24 cellular contexts compared by ENCODE assay signal in the genomic region with DNA sequence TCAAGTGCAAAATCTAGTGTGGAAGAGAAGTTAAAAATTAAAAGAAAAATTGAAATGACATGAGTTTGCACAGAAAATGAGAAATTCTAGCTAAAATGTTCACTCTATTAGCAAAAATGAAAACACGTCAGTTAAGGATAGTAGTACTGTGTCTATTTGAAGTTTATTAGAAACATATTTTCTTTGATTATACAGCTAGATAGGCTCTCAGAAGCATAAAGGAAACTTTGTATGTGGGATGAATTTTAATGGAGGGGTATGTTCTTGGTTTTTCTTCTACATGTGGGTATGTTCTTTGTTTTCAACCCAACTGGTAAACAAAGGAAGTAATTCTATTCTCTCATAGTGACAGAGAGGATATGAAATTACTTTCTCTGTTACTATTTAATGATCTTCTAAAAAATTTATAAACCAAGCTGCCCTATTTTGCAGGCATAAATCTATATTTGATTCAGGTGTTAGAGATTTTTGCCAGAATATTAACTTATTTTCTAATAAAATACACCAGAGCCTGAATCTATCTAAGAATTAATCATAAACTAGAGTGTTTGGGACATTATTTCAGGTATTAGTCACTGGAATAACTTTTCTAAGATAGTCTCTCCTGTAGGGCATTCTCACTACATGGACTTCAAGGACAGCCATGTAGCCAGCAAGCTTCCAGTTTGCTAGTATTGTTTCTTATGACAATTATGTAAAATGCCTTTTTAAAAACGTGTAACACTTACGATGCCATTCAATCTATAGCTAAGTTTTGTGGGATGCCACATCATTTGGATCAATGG. TPM values are rescaled to one million over a fixed set of nuclear protein-coding genes. Genes with fewer than 3 reads are reported as not detected.
A peak's percentile ranks its signal among the peaks of the same experiment; 100 is the strongest.
DNase-seq lines count a peak whose midpoint lies in the region; TF ChIP-seq lines count a peak whose summit lies in the region.
"Had no signal": no experiment of that assay in that cellular context is flagged by ENCODE, and none has a peak within 500 bp of the region (broad histone marks: within the 10 kb centered on the region; RNA-seq: fewer than 3 reads in every experiment).

No MANE protein-coding gene starts in this region.

- peaks cover 52% of the 10 kb centered on the region for H3K4me1 Mint-ChIP-seq in MCF 10A (ENCODE audit: insufficient read depth, unreplicated experiment)
- H3K4me1 Mint-ChIP-seq: activated CD4-positive, alpha-beta memory T cell treated with anti-CD3 and anti-CD28 coated beads, Interleukin-2, amount 10 ng/mL, durations not matched to agents 7 days and 5 days had no signal

- BruUV-seq in MCF 10A (replicated peaks; lab: Mats Ljungman, UMichigan), result no TSS peak

- 53 to 66% methylated on average over 3 of the region's 3 CpGs for WGBS in tibial nerve, 2 donors

- no peak for TF ChIP-seq EP300 in tibial nerve (IDR thresholded peaks at IDR 0.05)

- no peaks in the 10 kb centered on the region for H3K9me3 Mint-ChIP-seq in MCF 10A (ENCODE audit: unreplicated experiment)
- H3K9me3 Mint-ChIP-seq: activated CD4-positive, alpha-beta memory T cell treated with anti-CD3 and anti-CD28 coated beads, Interleukin-2, amount 10 ng/mL, durations not matched to agents 7 days and 5 days; activated T-cell treated with anti-CD3 and anti-CD28 coated beads, Interleukin-2, amount 50 U/mL, for 4 hours; CD4-positive, alpha-beta T cell had no signal

- CTCF ChIA-PET in MCF 10A (lab: Yijun Ruan, JAX), result interaction anchor here (0.8 to 9.2 kb wide), 6 partner anchors 9 to 66 kb away, joined by 3 to 255 read pairs (median 3); partner anchors contain the start of gene GPSM2

- in situ Hi-C loops in astrocyte of the spinal cord (cut with HindIII; ENCODE audit: low sequenced_read_pairs), result no loop called here
- in situ Hi-C loops in GM13977 (cut with MboI; ENCODE audit: low pct_unique_long_range_greater_than_20kb, low sequenced_read_pairs, unreplicated experiment), result no loop called here

- H3K27me3 ChIP-seq in breast epithelium, result no peaks in the 10 kb centered on the region
- H3K27me3 ChIP-seq in tibial nerve, result no peaks in the 10 kb centered on the region
- H3K27me3 ChIP-seq: hepatocyte, neutrophil had no signal

- TF ChIP-seq CTCF in MCF 10A (IDR thresholded peaks at IDR 0.05; ENCODE audit: unreplicated experiment) (no peak), breast epithelium (IDR thresholded peaks at IDR 0.05) (no peak), astrocyte of the spinal cord (IDR thresholded peaks at IDR 0.05; ENCODE audit: low read depth, low read length) (no peak), fibroblast of villous mesenchyme (IDR thresholded peaks at IDR 0.05; ENCODE audit: insufficient read depth, low read depth, low read length) (no peak), GM13977 (IDR thresholded peaks at IDR 0.05; ENCODE audit: extremely low read depth, insufficient read depth, missing control alignments) (no peak), tibial nerve (IDR thresholded peaks at IDR 0.05) (no peak)

- no peak for DNase-seq in MCF 10A (ENCODE audit: unreplicated experiment)
- no peak for DNase-seq in breast epithelium (ENCODE audit: low spot score in 2 of 2)
- DNase-seq in astrocyte of the spinal cord (ENCODE audit: low read depth, low spot score), result peak; percentile 31
- DNase-seq in fibroblast of villous mesenchyme (ENCODE audit: low read depth), result peak; percentile 13
- DNase-seq in GM13977 (ENCODE audit: low spot score), result no peak
- DNase-seq in tibial nerve (ENCODE audit: low spot score in 2 of 2), result no peak
- DNase-seq in activated effector memory CD4-positive, alpha-beta T cell treated with Interleukin-2 at 50 U/mL for 16 hours, result no peak
- DNase-seq in Kasumi-1 (lab: John Stamatoyannopoulos, UW), result no peak
- DNase-seq: activated CD4-positive, alpha-beta memory T cell treated with anti-CD3 and anti-CD28 coated beads, Interleukin-2, amount 10 ng/mL, durations not matched to agents 7 days and 5 days; activated T-cell treated with anti-CD3 and anti-CD28 coated beads, Interleukin-2, amount 50 U/mL, for 4 hours; CD4-positive, alpha-beta T cell; cerebellar nuclear complex; DND-41; NCI-H1417 treated with DMSO at 0.1 percent for 48 hours; NCI-H82; stimulated activated CD4-positive, alpha-beta T cell treated with anti-CD3 and anti-CD28 coated beads, Interleukin-4, amount 100 ng/mL, for 24 hours; T-helper 1 cell; WERI-Rb-1 had no signal

- H3K36me3 ChIP-seq in breast epithelium (no peaks in the 10 kb centered on the region), tibial nerve (no peaks in the 10 kb centered on the region)
- H3K36me3 ChIP-seq: neutrophil, thoracic aorta, WERI-Rb-1 had no signal

- peaks cover 28% of the 10 kb centered on the region for H3K36me3 Mint-ChIP-seq in MCF 10A (ENCODE audit: insufficient read depth, unreplicated experiment)

- H3K9me3 ChIP-seq in breast epithelium (no peaks in the 10 kb centered on the region), tibial nerve (no peaks in the 10 kb centered on the region)
- H3K9me3 ChIP-seq: neutrophil, thoracic aorta had no signal

- H3K27ac Mint-ChIP-seq in MCF 10A (ENCODE audit: low read depth, unreplicated experiment), result peak overlapping the region; percentile 66
- H3K27ac Mint-ChIP-seq: activated CD4-positive, alpha-beta memory T cell treated with anti-CD3 and anti-CD28 coated beads, Interleukin-2, amount 10 ng/mL, durations not matched to agents 7 days and 5 days; CD4-positive, alpha-beta T cell had no signal

- H3K4me1 ChIP-seq in breast epithelium (no peaks in the 10 kb centered on the region), tibial nerve (peaks cover 0 to 31% (median 0%) of the 10 kb centered on the region in 4 donors)

- H3K4me3 Mint-ChIP-seq in MCF 10A (ENCODE audit: unreplicated experiment), result no peak overlapping the region
- H3K4me3 Mint-ChIP-seq: activated CD4-positive, alpha-beta memory T cell treated with anti-CD3 and anti-CD28 coated beads, Interleukin-2, amount 10 ng/mL, durations not matched to agents 7 days and 5 days; activated T-cell treated with anti-CD3 and anti-CD28 coated beads, Interleukin-2, amount 50 U/mL, for 4 hours; CD4-positive, alpha-beta T cell had no signal

- no peak overlapping the region for H3K4me3 ChIP-seq in breast epithelium
- no peak overlapping the region for H3K4me3 ChIP-seq in astrocyte of the spinal cord (ENCODE audit: low read depth, low read length)
- H3K4me3 ChIP-seq in fibroblast of villous mesenchyme (ENCODE audit: low read depth, low read length), result no peak overlapping the region
- no peak overlapping the region for H3K4me3 ChIP-seq in tibial nerve
- H3K4me3 ChIP-seq: hepatocyte, thoracic aorta had no signal

- H3K27ac ChIP-seq in breast epithelium, result no peak overlapping the region
- H3K27ac ChIP-seq in tibial nerve, result no peak overlapping the region
- H3K27ac ChIP-seq: 22Rv1, hepatocyte, HL-60, KMS-11, neutrophil, thoracic aorta, WERI-Rb-1 had no signal

- POLR2A ChIA-PET in MCF 10A (lab: Yijun Ruan, JAX), result interaction anchor here (0.7 to 7.9 kb wide), 7 partner anchors 8 to 1502 kb away, joined by 3 to 185 read pairs (median 4); no protein-coding TSS in a partner anchor

- intact Hi-C loops in MCF 10A (cut with micrococcal nuclease) (loop anchor here (2.0 kb wide), 1 partner anchor 14 kb away; no protein-coding TSS in a partner anchor), breast epithelium (cut with DNase I; ENCODE audit: low total_unique reads) (loop anchor here (2.0 kb wide), 1 partner anchor 58 kb away; no protein-coding TSS in a partner anchor)

- H3K27me3 Mint-ChIP-seq in MCF 10A (ENCODE audit: insufficient read depth, unreplicated experiment), result no peaks in the 10 kb centered on the region
- H3K27me3 Mint-ChIP-seq: activated CD4-positive, alpha-beta memory T cell treated with anti-CD3 and anti-CD28 coated beads, Interleukin-2, amount 10 ng/mL, durations not matched to agents 7 days and 5 days; CD4-positive, alpha-beta T cell had no signal

- TF ChIP-seq POLR2A in breast epithelium (IDR thresholded peaks at IDR 0.05), result no peak
- TF ChIP-seq POLR2A in tibial nerve (IDR thresholded peaks at IDR 0.05), result no peak

RNA-seq across cellular contexts. Expression of gene GPSM2, which starts 15.8 kb away (rescaled TPM):
- total RNA-seq in MCF 10A (2022), result 61.2 and 88.7 TPM in 2 replicates
- total RNA-seq in breast epithelium, result 10 to 100 TPM; 11.5 to 25.9 (median 18.1) TPM
- total RNA-seq in fibroblast of villous mesenchyme, result 24.2 and 35.0 TPM in 2 replicates
- total RNA-seq in tibial nerve, result 10 to 100 TPM; 31.2 to 72.2 (median 45.7) TPM

RNA-seq across cellular contexts. Expression of gene AKNAD1, which starts 35.7 kb away (rescaled TPM):
- 6.1 and 7.2 TPM in 2 replicates for total RNA-seq in MCF 10A (2022)
- total RNA-seq in breast epithelium, result 1 to 10 TPM; 2.3 to 4.1 (median 2.9) TPM
- 0.86 and 1.6 TPM in 2 replicates for total RNA-seq in fibroblast of villous mesenchyme
- total RNA-seq in tibial nerve, result 1 to 10 TPM in 2 of 4 donors, under 1 TPM in 1, not detected in 1; 0.44 to 5.5 (median 4.6) TPM
- total RNA-seq: activated CD4-positive, alpha-beta memory T cell treated with anti-CD3 and anti-CD28 coated beads, Interleukin-2, amount 10 ng/mL, durations not matched to agents 7 days and 5 days; activated T-cell treated with anti-CD3 and anti-CD28 coated beads, Interleukin-2, amount 50 U/mL, for 4 hours; CD4-positive, alpha-beta T cell; thoracic aorta had no signal

Comparison
In these comparisons a context has a peak if more than half of its experiments do, and no peak if none do; other contexts are left out.
1. DNase-seq: peak in astrocyte of the spinal cord (single experiment) and fibroblast of villous mesenchyme (single experiment); none in MCF 10A (single experiment), breast epithelium (0 of 2), GM13977 (single experiment), tibial nerve (0 of 2), activated effector memory CD4-positive, alpha-beta T cell treated with Interleukin-2 at 50 U/mL for 16 hours (single experiment) and Kasumi-1 (0 of 2).